13 cellular contexts compared by ENCODE assay signal in genomic region chr16:71853413-71853812, GRCh38. TPM values are rescaled to one million over a fixed set of nuclear protein-coding genes. Genes with fewer than 3 reads are reported as not detected.
DNase-seq lines count a peak whose midpoint lies in the region; ATAC-seq, FAIRE-seq and TF ChIP-seq lines count a peak whose summit lies in the region.
"Had no signal": no experiment of that assay in that cellular context is flagged by ENCODE, and none has a peak within 500 bp of the region (broad histone marks: within the 10 kb centered on the region; RNA-seq: fewer than 3 reads in every experiment).

No MANE protein-coding gene starts in this region.

- TF ChIP-seq CTCF in body of pancreas (IDR thresholded peaks at IDR 0.05) (no peak), omental fat pad (IDR thresholded peaks at IDR 0.05) (no peak)

- H3K36me3 ChIP-seq in body of pancreas (replicated peaks in 1 of 2; ENCODE audit: insufficient read depth in 1 of 2, low read depth in 2 of 2) = peaks cover 0 to 15% of the 10 kb centered on the region in 2 donors

- peak in 2 of 4 donors; percentile 17 to 30 for DNase-seq in body of pancreas
- DNase-seq in SKM-1 (lab: John Stamatoyannopoulos, UW; ENCODE audit: unreplicated experiment) = no peak
- DNase-seq in G401 (ENCODE audit: low spot score) = no peak
- DNase-seq in frontal cortex (ENCODE audit: low spot score in 2 of 2) = no peak
- no peak for DNase-seq in omental fat pad (ENCODE audit: low spot score)
- DNase-seq: activated T-cell treated with anti-CD3 and anti-CD28 coated beads, Interleukin-2, amount 50 U/mL, for 4 hours; DMS79; NCI-H2081 had no signal

- FAIRE-seq in frontal cortex (lab: Jason Lieb, UNC) = no peak
- FAIRE-seq: islet of Langerhans had no signal

- peak overlapping the region in 2 of 4 donors; percentile 4 to 9 for H3K27ac ChIP-seq in body of pancreas

- intact Hi-C loops in body of pancreas (cut with DNase I) = no loop called here

- TF ChIP-seq POLR2A in body of pancreas (IDR thresholded peaks at IDR 0.05) = no peak

- in situ Hi-C loops in G401 (cut with HindIII; ENCODE audit: low sequenced_read_pairs) = no loop called here

- ATAC-seq in GM18498 (IDR thresholded peaks at IDR 0.05; ENCODE audit: unreplicated experiment) (peak; percentile 78), GM19438 (IDR thresholded peaks at IDR 0.05; ENCODE audit: low read depth, unreplicated experiment) (peak; percentile 81), HG03095 (IDR thresholded peaks at IDR 0.05; ENCODE audit: unreplicated experiment) (peak; percentile 71), body of pancreas (peak; percentile 21), omental fat pad (ENCODE audit: low FRiP score) (no peak)
- ATAC-seq: activated T-cell treated with anti-CD3 and anti-CD28 coated beads, Interleukin-2, amount 50 U/mL, for 4 hours; SK-N-SH treated with all-trans-retinoic acid at 6 μM for 48 hours had no signal

- H3K27me3 ChIP-seq in body of pancreas = no peaks in the 10 kb centered on the region

- no peak overlapping the region for H3K4me3 ChIP-seq in body of pancreas

- WGBS in body of pancreas, 2 donors = 31 to 54% methylated on average over 4 of the region's 4 CpGs

- H3K4me1 ChIP-seq in body of pancreas = peaks cover 26% of the 10 kb centered on the region

- no peaks in the 10 kb centered on the region for H3K9me3 ChIP-seq in body of pancreas

RNA-seq across cellular contexts. Expression of gene ATXN1L, which starts 7.6 kb away (rescaled TPM):
- 10 to 100 TPM; 14.5 to 16.2 TPM for total RNA-seq in body of pancreas
- 5.7 and 6.8 TPM in 2 replicates for total RNA-seq in G401 (2014; rRNA removed; shearing (Covaris generic))
- 7.7 TPM for total RNA-seq in frontal cortex
- 10 to 100 TPM; 30.6 to 43.1 (median 37.0) TPM for total RNA-seq in omental fat pad

RNA-seq across cellular contexts. Expression of gene ZNF821, which starts 30.6 kb away (rescaled TPM):
- total RNA-seq in body of pancreas = 1 to 10 TPM; 8.6 to 8.9 TPM
- 24.7 and 27.7 TPM in 2 replicates for total RNA-seq in G401 (2014; rRNA removed; shearing (Covaris generic))
- 36.7 TPM for total RNA-seq in frontal cortex
- total RNA-seq in omental fat pad = 10 to 100 TPM in 1 of 4 donors, 1 to 10 TPM in 3; 1.3 to 10.1 (median 4.4) TPM

RNA-seq across cellular contexts. Expression of gene IST1, which starts 41.9 kb away (rescaled TPM):
- 10 to 100 TPM; 60.3 to 82.8 TPM for total RNA-seq in body of pancreas
- 162 and 187 TPM in 2 replicates for total RNA-seq in G401 (2014; rRNA removed; shearing (Covaris generic))
- 117 TPM for total RNA-seq in frontal cortex
- total RNA-seq in omental fat pad = 100 to 1,000 TPM; 229 to 249 (median 230) TPM

RNA-seq across cellular contexts. Expression of gene AP1G1, which starts 44.8 kb away (rescaled TPM):
- total RNA-seq in body of pancreas = 10 to 100 TPM; 58.1 to 84.7 TPM
- 20.5 and 41.6 TPM in 2 replicates for total RNA-seq in G401 (2014; rRNA removed; shearing (Covaris generic))
- 90.9 TPM for total RNA-seq in frontal cortex
- 100 to 1,000 TPM in 1 of 4 donors, 10 to 100 TPM in 3; 80.0 to 108 (median 92.4) TPM for total RNA-seq in omental fat pad
